Comparison of ENCODE assay signal across 1 cellular context in the genomic region with DNA sequence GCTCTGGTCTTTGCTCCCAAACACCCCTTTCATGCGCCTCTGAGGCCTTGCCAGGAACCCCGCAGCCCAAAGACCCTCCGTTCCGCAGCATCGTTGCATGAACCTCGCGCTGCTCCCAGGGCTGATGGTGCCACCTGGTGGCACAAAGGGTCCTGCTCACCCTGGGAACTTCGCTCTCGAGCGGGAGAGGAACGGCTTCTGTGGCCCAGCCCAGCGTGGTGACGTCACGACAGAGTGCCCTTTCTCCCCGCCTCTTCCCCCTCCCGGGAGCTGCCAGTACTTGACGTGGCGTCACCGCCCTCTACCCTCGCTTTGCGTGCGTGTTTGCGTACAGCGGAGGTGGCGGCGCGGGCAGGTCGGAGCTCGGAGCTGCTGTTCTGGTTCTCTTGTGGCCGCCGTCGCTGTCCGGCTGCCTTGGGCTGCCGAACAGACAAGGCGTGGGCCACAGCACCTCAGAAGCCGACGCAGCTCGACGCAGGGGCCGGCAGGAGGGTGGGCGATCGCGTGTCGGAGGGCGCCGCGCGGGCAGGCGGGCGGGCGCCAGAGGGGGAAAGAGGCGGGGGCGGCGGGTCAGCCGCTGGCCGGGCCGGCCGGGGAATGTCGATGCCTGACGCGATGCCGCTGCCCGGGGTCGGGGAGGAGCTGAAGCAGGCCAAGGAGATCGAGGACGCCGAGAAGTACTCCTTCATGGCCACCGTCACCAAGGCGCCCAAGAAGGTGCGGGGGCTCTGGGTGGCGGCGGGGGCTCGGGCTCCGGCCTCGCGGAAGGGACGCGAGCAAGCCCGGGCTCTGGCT.
TF ChIP-seq lines count a peak whose summit lies in the region.

A gene (plus strand): TSS at position 310 of the 795 bp plus-strand sequence. CDS start 288 bp downstream, at position 598.

TF ChIP-seq in HepG2, 621 proteins besides CTCF, POLR2A, EP300 and RAD21 (continued from another document and continues in another):
- TF ChIP-seq, protein P1, sequence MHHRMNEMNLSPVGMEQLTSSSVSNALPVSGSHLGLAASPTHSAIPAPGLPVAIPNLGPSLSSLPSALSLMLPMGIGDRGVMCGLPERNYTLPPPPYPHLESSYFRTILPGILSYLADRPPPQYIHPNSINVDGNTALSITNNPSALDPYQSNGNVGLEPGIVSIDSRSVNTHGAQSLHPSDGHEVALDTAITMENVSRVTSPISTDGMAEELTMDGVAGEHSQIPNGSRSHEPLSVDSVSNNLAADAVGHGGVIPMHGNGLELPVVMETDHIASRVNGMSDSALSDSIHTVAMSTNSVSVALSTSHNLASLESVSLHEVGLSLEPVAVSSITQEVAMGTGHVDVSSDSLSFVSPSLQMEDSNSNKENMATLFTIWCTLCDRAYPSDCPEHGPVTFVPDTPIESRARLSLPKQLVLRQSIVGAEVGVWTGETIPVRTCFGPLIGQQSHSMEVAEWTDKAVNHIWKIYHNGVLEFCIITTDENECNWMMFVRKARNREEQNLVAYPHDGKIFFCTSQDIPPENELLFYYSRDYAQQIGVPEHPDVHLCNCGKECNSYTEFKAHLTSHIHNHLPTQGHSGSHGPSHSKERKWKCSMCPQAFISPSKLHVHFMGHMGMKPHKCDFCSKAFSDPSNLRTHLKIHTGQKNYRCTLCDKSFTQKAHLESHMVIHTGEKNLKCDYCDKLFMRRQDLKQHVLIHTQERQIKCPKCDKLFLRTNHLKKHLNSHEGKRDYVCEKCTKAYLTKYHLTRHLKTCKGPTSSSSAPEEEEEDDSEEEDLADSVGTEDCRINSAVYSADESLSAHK (CRISPR knock-in tag; IDR thresholded peaks at IDR 0.05; ENCODE audit: borderline replicate concordance), result no peak
- TF ChIP-seq, protein P2, sequence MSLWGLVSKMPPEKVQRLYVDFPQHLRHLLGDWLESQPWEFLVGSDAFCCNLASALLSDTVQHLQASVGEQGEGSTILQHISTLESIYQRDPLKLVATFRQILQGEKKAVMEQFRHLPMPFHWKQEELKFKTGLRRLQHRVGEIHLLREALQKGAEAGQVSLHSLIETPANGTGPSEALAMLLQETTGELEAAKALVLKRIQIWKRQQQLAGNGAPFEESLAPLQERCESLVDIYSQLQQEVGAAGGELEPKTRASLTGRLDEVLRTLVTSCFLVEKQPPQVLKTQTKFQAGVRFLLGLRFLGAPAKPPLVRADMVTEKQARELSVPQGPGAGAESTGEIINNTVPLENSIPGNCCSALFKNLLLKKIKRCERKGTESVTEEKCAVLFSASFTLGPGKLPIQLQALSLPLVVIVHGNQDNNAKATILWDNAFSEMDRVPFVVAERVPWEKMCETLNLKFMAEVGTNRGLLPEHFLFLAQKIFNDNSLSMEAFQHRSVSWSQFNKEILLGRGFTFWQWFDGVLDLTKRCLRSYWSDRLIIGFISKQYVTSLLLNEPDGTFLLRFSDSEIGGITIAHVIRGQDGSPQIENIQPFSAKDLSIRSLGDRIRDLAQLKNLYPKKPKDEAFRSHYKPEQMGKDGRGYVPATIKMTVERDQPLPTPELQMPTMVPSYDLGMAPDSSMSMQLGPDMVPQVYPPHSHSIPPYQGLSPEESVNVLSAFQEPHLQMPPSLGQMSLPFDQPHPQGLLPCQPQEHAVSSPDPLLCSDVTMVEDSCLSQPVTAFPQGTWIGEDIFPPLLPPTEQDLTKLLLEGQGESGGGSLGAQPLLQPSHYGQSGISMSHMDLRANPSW (CRISPR knock-in tag; IDR thresholded peaks at IDR 0.05; ENCODE audit: borderline replicate concordance), result no peak; the same call in 1 of the 2 replicates
- TF ChIP-seq SIX1 (CRISPR knock-in tag; IDR thresholded peaks at IDR 0.05; ENCODE audit: borderline replicate concordance) (no peak), ZNF253 (CRISPR knock-in tag; IDR thresholded peaks at IDR 0.05; ENCODE audit: borderline replicate concordance) (no peak), ZNF557 (CRISPR knock-in tag; IDR thresholded peaks at IDR 0.05) (no peak), ZNF510 (CRISPR knock-in tag; IDR thresholded peaks at IDR 0.05; ENCODE audit: low read depth) (no peak), RARG (CRISPR knock-in tag; IDR thresholded peaks at IDR 0.05; ENCODE audit: low read depth) (0 out of 2 replicates have a peak, but pooled peaks have one; percentile 39), FOXK1 (CRISPR knock-in tag; IDR thresholded peaks at IDR 0.05; ENCODE audit: borderline replicate concordance, low read depth) (peak; percentile 82; the same call in 1 of the 2 replicates), JUND (CRISPR knock-in tag; IDR thresholded peaks at IDR 0.05) (peak; percentile 81; the same call in 1 of the 2 replicates), SP2 (CRISPR knock-in tag; IDR thresholded peaks at IDR 0.05) (no peak; the same call in 1 of the 2 replicates), ZNF768 (CRISPR knock-in tag; IDR thresholded peaks at IDR 0.05) (peak; percentile 24; the same call in 1 of the 2 replicates), TAF1 (CRISPR knock-in tag; IDR thresholded peaks at IDR 0.05) (peak; percentile 90), ZSCAN31 (CRISPR knock-in tag; IDR thresholded peaks at IDR 0.05; ENCODE audit: low read depth) (peak; percentile 80), ZNF251 (CRISPR knock-in tag; IDR thresholded peaks at IDR 0.05) (0 out of 2 replicates have a peak, but pooled peaks have one; percentile 46), SAFB2 (CRISPR knock-in tag; IDR thresholded peaks at IDR 0.05; ENCODE audit: borderline replicate concordance, low read depth) (peak; percentile 60; the same call in 1 of the 2 replicates), KDM3A (CRISPR knock-in tag; IDR thresholded peaks at IDR 0.05; ENCODE audit: low read depth) (peak; percentile 96), WIZ (CRISPR knock-in tag; IDR thresholded peaks at IDR 0.05) (peak; percentile 6; the same call in 1 of the 2 replicates), ZNF274 (CRISPR knock-in tag; IDR thresholded peaks at IDR 0.05) (no peak; the same call in 1 of the 2 replicates), NR2F1 (CRISPR knock-in tag; IDR thresholded peaks at IDR 0.05) (no peak), ESRRA (CRISPR knock-in tag; IDR thresholded peaks at IDR 0.05; ENCODE audit: low read depth) (no peak; the same call in 1 of the 2 replicates), ISL2 (CRISPR knock-in tag; IDR thresholded peaks at IDR 0.05) (peak; percentile 68), ELF3 (CRISPR knock-in tag; IDR thresholded peaks at IDR 0.05) (peak; percentile 72), ZNF766 (CRISPR knock-in tag; IDR thresholded peaks at IDR 0.05; ENCODE audit: borderline replicate concordance) (no peak), GABPA (IDR thresholded peaks at IDR 0.05; ENCODE audit: low read depth, low read length) (peak; percentile 27; the same call in 1 of the 2 replicates), GABPA (CRISPR knock-in tag; IDR thresholded peaks at IDR 0.05; ENCODE audit: low read depth) (peak; percentile 81), CBX2 (IDR thresholded peaks at IDR 0.05; ENCODE audit: low read depth, low read length) (no peak), CBX2 (CRISPR knock-in tag; IDR thresholded peaks at IDR 0.05; ENCODE audit: low read depth) (no peak), SP1 (IDR thresholded peaks at IDR 0.05) (no peak), SP1 (CRISPR knock-in tag; IDR thresholded peaks at IDR 0.05) (peak; percentile 93), ZSCAN29 (CRISPR knock-in tag; conservative IDR thresholded peaks at IDR 0.05) (peak; percentile 80; the same call in 1 of the 2 replicates), ZSCAN12 (CRISPR knock-in tag; IDR thresholded peaks at IDR 0.05) (no peak), MED1 (CRISPR knock-in tag; IDR thresholded peaks at IDR 0.05) (peak; percentile 81), ARNTL (CRISPR knock-in tag; IDR thresholded peaks at IDR 0.05) (peak; percentile 57; the same call in 1 of the 2 replicates), ZNF207 (IDR thresholded peaks at IDR 0.05; ENCODE audit: borderline replicate concordance) (no peak), HOXA5 (CRISPR knock-in tag; IDR thresholded peaks at IDR 0.05) (no peak; the same call in none of the 2 replicates), TMF1 (CRISPR knock-in tag; IDR thresholded peaks at IDR 0.05; ENCODE audit: low read depth) (no peak), BORCS8-MEF2B (CRISPR knock-in tag; IDR thresholded peaks at IDR 0.05) (peak; percentile 96), ZNF264 (CRISPR knock-in tag; IDR thresholded peaks at IDR 0.05) (0 out of 2 replicates have a peak, but pooled peaks have one; percentile 40), POGZ (CRISPR knock-in tag; IDR thresholded peaks at IDR 0.05) (peak; percentile 59), SKI (IDR thresholded peaks at IDR 0.05; ENCODE audit: partially characterized antibody) (peak; percentile 75), CBFB (CRISPR knock-in tag; IDR thresholded peaks at IDR 0.05) (peak; percentile 86; the same call in 1 of the 2 replicates), MZF1 (CRISPR knock-in tag; IDR thresholded peaks at IDR 0.05; ENCODE audit: borderline replicate concordance) (no peak)
- TF ChIP-seq, protein P3, sequence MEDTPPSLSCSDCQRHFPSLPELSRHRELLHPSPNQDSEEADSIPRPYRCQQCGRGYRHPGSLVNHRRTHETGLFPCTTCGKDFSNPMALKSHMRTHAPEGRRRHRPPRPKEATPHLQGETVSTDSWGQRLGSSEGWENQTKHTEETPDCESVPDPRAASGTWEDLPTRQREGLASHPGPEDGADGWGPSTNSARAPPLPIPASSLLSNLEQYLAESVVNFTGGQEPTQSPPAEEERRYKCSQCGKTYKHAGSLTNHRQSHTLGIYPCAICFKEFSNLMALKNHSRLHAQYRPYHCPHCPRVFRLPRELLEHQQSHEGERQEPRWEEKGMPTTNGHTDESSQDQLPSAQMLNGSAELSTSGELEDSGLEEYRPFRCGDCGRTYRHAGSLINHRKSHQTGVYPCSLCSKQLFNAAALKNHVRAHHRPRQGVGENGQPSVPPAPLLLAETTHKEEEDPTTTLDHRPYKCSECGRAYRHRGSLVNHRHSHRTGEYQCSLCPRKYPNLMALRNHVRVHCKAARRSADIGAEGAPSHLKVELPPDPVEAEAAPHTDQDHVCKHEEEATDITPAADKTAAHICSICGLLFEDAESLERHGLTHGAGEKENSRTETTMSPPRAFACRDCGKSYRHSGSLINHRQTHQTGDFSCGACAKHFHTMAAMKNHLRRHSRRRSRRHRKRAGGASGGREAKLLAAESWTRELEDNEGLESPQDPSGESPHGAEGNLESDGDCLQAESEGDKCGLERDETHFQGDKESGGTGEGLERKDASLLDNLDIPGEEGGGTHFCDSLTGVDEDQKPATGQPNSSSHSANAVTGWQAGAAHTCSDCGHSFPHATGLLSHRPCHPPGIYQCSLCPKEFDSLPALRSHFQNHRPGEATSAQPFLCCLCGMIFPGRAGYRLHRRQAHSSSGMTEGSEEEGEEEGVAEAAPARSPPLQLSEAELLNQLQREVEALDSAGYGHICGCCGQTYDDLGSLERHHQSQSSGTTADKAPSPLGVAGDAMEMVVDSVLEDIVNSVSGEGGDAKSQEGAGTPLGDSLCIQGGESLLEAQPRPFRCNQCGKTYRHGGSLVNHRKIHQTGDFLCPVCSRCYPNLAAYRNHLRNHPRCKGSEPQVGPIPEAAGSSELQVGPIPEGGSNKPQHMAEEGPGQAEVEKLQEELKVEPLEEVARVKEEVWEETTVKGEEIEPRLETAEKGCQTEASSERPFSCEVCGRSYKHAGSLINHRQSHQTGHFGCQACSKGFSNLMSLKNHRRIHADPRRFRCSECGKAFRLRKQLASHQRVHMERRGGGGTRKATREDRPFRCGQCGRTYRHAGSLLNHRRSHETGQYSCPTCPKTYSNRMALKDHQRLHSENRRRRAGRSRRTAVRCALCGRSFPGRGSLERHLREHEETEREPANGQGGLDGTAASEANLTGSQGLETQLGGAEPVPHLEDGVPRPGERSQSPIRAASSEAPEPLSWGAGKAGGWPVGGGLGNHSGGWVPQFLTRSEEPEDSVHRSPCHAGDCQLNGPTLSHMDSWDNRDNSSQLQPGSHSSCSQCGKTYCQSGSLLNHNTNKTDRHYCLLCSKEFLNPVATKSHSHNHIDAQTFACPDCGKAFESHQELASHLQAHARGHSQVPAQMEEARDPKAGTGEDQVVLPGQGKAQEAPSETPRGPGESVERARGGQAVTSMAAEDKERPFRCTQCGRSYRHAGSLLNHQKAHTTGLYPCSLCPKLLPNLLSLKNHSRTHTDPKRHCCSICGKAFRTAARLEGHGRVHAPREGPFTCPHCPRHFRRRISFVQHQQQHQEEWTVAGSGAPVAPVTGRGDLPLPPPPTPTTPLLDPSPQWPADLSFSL (CRISPR knock-in tag; IDR thresholded peaks at IDR 0.05), result no peak
- TF ChIP-seq, protein P4, sequence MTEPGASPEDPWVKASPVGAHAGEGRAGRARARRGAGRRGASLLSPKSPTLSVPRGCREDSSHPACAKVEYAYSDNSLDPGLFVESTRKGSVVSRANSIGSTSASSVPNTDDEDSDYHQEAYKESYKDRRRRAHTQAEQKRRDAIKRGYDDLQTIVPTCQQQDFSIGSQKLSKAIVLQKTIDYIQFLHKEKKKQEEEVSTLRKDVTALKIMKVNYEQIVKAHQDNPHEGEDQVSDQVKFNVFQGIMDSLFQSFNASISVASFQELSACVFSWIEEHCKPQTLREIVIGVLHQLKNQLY (CRISPR knock-in tag; IDR thresholded peaks at IDR 0.05), result peak; percentile 77
- TF ChIP-seq, protein P5, sequence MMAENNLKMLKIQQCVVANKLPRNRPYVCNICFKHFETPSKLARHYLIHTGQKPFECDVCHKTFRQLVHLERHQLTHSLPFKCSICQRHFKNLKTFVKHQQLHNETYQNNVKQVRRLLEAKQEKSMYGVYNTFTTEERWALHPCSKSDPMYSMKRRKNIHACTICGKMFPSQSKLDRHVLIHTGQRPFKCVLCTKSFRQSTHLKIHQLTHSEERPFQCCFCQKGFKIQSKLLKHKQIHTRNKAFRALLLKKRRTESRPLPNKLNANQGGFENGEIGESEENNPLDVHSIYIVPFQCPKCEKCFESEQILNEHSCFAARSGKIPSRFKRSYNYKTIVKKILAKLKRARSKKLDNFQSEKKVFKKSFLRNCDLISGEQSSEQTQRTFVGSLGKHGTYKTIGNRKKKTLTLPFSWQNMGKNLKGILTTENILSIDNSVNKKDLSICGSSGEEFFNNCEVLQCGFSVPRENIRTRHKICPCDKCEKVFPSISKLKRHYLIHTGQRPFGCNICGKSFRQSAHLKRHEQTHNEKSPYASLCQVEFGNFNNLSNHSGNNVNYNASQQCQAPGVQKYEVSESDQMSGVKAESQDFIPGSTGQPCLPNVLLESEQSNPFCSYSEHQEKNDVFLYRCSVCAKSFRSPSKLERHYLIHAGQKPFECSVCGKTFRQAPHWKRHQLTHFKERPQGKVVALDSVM (CRISPR knock-in tag; IDR thresholded peaks at IDR 0.05), result peak; percentile 54; the same call in 1 of the 2 replicates
- TF ChIP-seq, protein P6, sequence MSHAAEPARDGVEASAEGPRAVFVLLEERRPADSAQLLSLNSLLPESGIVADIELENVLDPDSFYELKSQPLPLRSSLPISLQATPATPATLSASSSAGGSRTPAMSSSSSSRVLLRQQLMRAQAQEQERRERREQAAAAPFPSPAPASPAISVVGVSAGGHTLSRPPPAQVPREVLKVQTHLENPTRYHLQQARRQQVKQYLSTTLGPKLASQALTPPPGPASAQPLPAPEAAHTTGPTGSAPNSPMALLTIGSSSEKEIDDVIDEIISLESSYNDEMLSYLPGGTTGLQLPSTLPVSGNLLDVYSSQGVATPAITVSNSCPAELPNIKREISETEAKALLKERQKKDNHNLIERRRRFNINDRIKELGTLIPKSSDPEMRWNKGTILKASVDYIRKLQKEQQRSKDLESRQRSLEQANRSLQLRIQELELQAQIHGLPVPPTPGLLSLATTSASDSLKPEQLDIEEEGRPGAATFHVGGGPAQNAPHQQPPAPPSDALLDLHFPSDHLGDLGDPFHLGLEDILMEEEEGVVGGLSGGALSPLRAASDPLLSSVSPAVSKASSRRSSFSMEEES (CRISPR knock-in tag; IDR thresholded peaks at IDR 0.05), result 0 out of 2 replicates have a peak, but pooled peaks have one; percentile 46
